Comparison of ENCODE assay signal across 10 cellular contexts in the genomic region with DNA sequence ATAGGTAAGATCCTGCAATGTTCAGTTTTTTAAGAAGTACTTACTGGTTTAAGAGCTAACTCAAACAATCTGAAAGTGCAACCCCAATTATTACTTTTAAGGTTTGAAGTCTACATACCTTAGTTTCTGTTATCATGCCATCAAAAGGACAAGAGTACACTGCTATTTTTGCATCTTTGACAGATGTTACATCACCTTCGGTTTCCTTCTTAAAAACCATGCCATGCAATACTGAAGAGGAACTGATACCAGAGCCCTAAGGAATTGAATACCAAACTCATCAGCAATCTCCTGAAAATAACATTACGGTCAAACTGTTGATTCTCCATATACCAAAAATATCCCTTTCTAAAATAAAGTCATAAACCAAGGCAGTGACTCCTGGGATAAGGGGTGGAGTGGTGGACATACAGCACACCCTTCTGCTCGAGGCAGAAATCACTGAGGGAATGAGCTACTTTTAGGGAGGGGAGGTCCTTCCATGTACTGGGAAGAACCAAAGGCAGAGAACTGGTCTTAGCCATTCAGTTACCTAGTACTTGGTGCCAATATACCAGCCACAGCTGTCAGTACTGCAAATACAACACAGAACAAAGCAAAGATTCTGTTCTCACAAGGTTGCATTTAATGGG. TPM values are rescaled to one million over a fixed set of nuclear protein-coding genes. Genes with fewer than 3 reads are reported as not detected.
DNase-seq lines count a peak whose midpoint lies in the region; ATAC-seq lines count a peak whose summit lies in the region.
"Had no signal": no experiment of that assay in that cellular context is flagged by ENCODE, and none has a peak within 500 bp of the region (broad histone marks: within the 10 kb centered on the region; RNA-seq: fewer than 3 reads in every experiment).

No MANE protein-coding gene starts in this region.

- no peak overlapping the region for H3K27ac Mint-ChIP-seq in effector memory CD8-positive, alpha-beta T cell
- H3K27ac Mint-ChIP-seq: nephron progenitor cell had no signal

- DNase-seq in myocyte (ENCODE audit: low read depth) (peak; percentile 66), H4 (ENCODE audit: low spot score) (no peak), NCI-H1930 (lab: John Stamatoyannopoulos, UW) (no peak), hippocampal formation (lab: John Stamatoyannopoulos, UW) (no peak)
- no peak for DNase-seq in effector memory CD8-positive, alpha-beta T cell
- DNase-seq: nephron progenitor cell, SW 1271 had no signal

- H3K27me3 Mint-ChIP-seq in effector memory CD8-positive, alpha-beta T cell, result no peaks in the 10 kb centered on the region

- H3K4me3 Mint-ChIP-seq in effector memory CD8-positive, alpha-beta T cell, result no peak overlapping the region
- H3K4me3 Mint-ChIP-seq: nephron progenitor cell had no signal

- no peaks in the 10 kb centered on the region for H3K4me1 Mint-ChIP-seq in effector memory CD8-positive, alpha-beta T cell (ENCODE audit: low read depth in 2 of 2)
- H3K4me1 Mint-ChIP-seq: nephron progenitor cell had no signal

- peaks cover 98% of the 10 kb centered on the region for H3K36me3 Mint-ChIP-seq in effector memory CD8-positive, alpha-beta T cell (ENCODE audit: insufficient read depth)

- H3K9me3 Mint-ChIP-seq in effector memory CD8-positive, alpha-beta T cell, result no peaks in the 10 kb centered on the region
- H3K9me3 Mint-ChIP-seq: nephron progenitor cell had no signal

- ATAC-seq in GM18861 (IDR thresholded peaks at IDR 0.05; ENCODE audit: unreplicated experiment) (peak; percentile 92), GM21619 (IDR thresholded peaks at IDR 0.05; ENCODE audit: unreplicated experiment) (peak; percentile 98), HG03439 (IDR thresholded peaks at IDR 0.05; ENCODE audit: unreplicated experiment) (peak; percentile 94)
- ATAC-seq in effector memory CD8-positive, alpha-beta T cell (replicated peaks), result no peak

RNA-seq across cellular contexts. Expression of a gene that starts 8.5 kb away (rescaled TPM):
- 222 and 258 TPM in 2 replicates for total RNA-seq in myocyte
- 105 TPM for polyA plus RNA-seq in myocyte (2012)
- total RNA-seq in H4 (2014; rRNA removed; shearing (Covaris generic)), result 334 and 412 TPM in 2 replicates

RNA-seq across cellular contexts. Expression of a gene that starts 40.5 kb away (rescaled TPM):
- total RNA-seq in myocyte, result 39.2 and 47.8 TPM in 2 replicates
- polyA plus RNA-seq in myocyte (2012), result 12.0 TPM
- total RNA-seq in H4 (2014; rRNA removed; shearing (Covaris generic)), result 43.6 and 45.7 TPM in 2 replicates

RNA-seq across cellular contexts. Expression of a gene that starts 45.8 kb away (rescaled TPM):
- 23.7 and 26.5 TPM in 2 replicates for total RNA-seq in myocyte
- 20.6 TPM for polyA plus RNA-seq in myocyte (2012)
- total RNA-seq in H4 (2014; rRNA removed; shearing (Covaris generic)), result 8.8 and 8.9 TPM in 2 replicates
